In the genomic region with DNA sequence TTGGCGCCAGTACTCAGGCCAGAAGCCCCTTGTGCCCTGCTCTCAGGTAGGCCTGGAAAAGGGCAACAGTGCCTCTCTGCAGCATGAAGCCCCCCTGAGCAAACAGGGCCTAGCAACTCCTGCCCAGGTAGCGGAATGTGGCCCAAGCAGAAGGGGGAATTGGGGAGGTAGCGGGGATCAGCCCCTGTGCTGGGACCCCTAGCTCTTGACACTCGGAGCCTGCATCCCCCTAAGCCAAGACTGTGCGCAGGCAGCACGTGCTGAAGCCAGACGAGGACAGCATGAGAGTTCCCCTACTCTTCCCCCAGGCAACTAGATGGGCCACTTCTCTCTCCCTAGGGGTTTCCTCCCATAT, we compare ENCODE assay signal across 1 cellular context.
TF ChIP-seq lines count a peak whose summit lies in the region.

No MANE protein-coding gene starts in this region.

TF ChIP-seq in K562, 482 proteins besides CTCF, POLR2A, EP300 and RAD21 (continued from another document):
- TF ChIP-seq, protein P1, sequence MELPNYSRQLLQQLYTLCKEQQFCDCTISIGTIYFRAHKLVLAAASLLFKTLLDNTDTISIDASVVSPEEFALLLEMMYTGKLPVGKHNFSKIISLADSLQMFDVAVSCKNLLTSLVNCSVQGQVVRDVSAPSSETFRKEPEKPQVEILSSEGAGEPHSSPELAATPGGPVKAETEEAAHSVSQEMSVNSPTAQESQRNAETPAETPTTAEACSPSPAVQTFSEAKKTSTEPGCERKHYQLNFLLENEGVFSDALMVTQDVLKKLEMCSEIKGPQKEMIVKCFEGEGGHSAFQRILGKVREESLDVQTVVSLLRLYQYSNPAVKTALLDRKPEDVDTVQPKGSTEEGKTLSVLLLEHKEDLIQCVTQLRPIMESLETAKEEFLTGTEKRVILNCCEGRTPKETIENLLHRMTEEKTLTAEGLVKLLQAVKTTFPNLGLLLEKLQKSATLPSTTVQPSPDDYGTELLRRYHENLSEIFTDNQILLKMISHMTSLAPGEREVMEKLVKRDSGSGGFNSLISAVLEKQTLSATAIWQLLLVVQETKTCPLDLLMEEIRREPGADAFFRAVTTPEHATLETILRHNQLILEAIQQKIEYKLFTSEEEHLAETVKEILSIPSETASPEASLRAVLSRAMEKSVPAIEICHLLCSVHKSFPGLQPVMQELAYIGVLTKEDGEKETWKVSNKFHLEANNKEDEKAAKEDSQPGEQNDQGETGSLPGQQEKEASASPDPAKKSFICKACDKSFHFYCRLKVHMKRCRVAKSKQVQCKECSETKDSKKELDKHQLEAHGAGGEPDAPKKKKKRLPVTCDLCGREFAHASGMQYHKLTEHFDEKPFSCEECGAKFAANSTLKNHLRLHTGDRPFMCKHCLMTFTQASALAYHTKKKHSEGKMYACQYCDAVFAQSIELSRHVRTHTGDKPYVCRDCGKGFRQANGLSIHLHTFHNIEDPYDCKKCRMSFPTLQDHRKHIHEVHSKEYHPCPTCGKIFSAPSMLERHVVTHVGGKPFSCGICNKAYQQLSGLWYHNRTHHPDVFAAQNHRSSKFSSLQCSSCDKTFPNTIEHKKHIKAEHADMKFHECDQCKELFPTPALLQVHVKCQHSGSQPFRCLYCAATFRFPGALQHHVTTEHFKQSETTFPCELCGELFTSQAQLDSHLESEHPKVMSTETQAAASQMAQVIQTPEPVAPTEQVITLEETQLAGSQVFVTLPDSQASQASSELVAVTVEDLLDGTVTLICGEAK (IDR thresholded peaks at IDR 0.05) = no peak
- TF ChIP-seq, protein P1 (CRISPR knock-in tag; IDR thresholded peaks at IDR 0.05) = 0 out of 2 replicates have a peak, but pooled peaks have one; percentile 14
- TF ChIP-seq, protein P2, sequence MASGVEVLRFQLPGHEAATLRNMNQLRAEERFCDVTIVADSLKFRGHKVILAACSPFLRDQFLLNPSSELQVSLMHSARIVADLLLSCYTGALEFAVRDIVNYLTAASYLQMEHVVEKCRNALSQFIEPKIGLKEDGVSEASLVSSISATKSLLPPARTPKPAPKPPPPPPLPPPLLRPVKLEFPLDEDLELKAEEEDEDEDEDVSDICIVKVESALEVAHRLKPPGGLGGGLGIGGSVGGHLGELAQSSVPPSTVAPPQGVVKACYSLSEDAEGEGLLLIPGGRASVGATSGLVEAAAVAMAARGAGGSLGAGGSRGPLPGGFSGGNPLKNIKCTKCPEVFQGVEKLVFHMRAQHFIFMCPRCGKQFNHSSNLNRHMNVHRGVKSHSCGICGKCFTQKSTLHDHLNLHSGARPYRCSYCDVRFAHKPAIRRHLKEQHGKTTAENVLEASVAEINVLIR (CRISPR knock-in tag; IDR thresholded peaks at IDR 0.05) = no peak
- TF ChIP-seq DNMT1 (IDR thresholded peaks at IDR 0.05) = no peak
- TF ChIP-seq, protein P3, sequence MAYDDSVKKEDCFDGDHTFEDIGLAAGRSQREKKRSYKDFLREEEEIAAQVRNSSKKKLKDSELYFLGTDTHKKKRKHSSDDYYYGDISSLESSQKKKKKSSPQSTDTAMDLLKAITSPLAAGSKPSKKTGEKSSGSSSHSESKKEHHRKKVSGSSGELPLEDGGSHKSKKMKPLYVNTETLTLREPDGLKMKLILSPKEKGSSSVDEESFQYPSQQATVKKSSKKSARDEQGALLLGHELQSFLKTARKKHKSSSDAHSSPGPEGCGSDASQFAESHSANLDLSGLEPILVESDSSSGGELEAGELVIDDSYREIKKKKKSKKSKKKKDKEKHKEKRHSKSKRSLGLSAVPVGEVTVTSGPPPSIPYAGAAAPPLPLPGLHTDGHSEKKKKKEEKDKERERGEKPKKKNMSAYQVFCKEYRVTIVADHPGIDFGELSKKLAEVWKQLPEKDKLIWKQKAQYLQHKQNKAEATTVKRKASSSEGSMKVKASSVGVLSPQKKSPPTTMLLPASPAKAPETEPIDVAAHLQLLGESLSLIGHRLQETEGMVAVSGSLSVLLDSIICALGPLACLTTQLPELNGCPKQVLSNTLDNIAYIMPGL (CRISPR knock-in tag; IDR thresholded peaks at IDR 0.05) = no peak
- no peak for TF ChIP-seq SREBF1 (IDR thresholded peaks at IDR 0.05; ENCODE audit: borderline replicate concordance, low read depth, low read length)
- no peak for TF ChIP-seq ZNF584 (CRISPR knock-in tag; IDR thresholded peaks at IDR 0.05; ENCODE audit: low read depth)
- TF ChIP-seq NFE2L1 (tag; IDR thresholded peaks at IDR 0.05; ENCODE audit: borderline replicate concordance, low read depth) = no peak
TF ChIP-seq in K562: peak in this region for 15.
